16 cellular contexts compared by ENCODE assay signal in the genomic region with DNA sequence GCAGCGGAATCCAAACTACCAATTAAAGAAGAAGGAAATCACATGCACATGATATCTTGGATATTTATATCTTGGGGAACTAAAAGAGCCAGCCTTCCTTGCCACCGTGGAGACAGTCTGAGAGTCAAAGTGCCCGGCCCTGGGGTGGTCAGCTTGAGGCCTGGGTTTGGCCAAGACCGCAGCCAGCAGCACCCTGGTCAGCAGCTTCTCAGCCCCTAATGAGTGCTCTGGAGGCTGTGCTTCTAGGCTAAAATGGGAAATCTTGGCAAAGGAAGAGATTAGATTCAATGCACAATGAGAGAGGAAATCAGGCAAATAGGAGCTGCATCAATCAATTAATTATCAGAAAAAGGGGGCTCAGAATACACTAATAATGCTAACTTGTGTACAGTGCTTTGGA.
DNase-seq lines count a peak whose midpoint lies in the region; ATAC-seq and TF ChIP-seq lines count a peak whose summit lies in the region.
"Had no signal": no experiment of that assay in that cellular context is flagged by ENCODE, and none has a peak within 500 bp of the region (broad histone marks: within the 10 kb centered on the region; RNA-seq: fewer than 3 reads in every experiment).

No MANE protein-coding gene starts in this region.

- no peak for TF ChIP-seq RAD21 in SK-N-SH (IDR thresholded peaks at IDR 0.05; ENCODE audit: low read length)

- H3K4me2 ChIP-seq in SK-N-SH = no peak overlapping the region
- H3K4me2 ChIP-seq in osteoblast (ENCODE audit: insufficient read depth, low read length) = no peak overlapping the region

- H3K36me3 ChIP-seq in SK-N-SH (replicated peaks in 1 of 2; ENCODE audit: control insufficient read depth in 1 of 2, insufficient read depth in 2 of 2, low read length in 1 of 2) (no peaks in the 10 kb centered on the region), osteoblast (ENCODE audit: insufficient read depth, low read length) (no peaks in the 10 kb centered on the region)

- H3K9me3 ChIP-seq in SK-N-SH (no peaks in the 10 kb centered on the region), osteoblast (ENCODE audit: low read depth, low read length) (no peaks in the 10 kb centered on the region)

- H3K4me1 ChIP-seq in SK-N-SH (ENCODE audit: control insufficient read depth in 1 of 2, insufficient read depth in 2 of 2, low read depth in 1 of 2, low read length in 1 of 2) (peaks cover 0 to 5% of the 10 kb centered on the region in 2 experiments; a peak in 1 of 4 replicates), osteoblast (ENCODE audit: insufficient read depth, low read length) (no peaks in the 10 kb centered on the region)

- no peak for ATAC-seq in SK-N-SH treated with all-trans-retinoic acid at 6 μM for 48 hours
- ATAC-seq: HCT116 had no signal

- DNase-seq in SK-N-SH = no peak
- peak; percentile 1 for DNase-seq in astrocyte of the hippocampus (ENCODE audit: low read depth, low spot score)
- peak; percentile 18 for DNase-seq in osteoblast (ENCODE audit: insufficient read length, low spot score, missing footprints)
- no peak for DNase-seq in NCI-H2081 (lab: John Stamatoyannopoulos, UW)
- DNase-seq in NCI-H748 treated with DMSO at 0.1 percent for 48 hours (lab: John Stamatoyannopoulos, UW) = no peak
- DNase-seq in T-helper 2 cell = no peak
- DNase-seq: CD4-positive, alpha-beta T cell; DMS79 treated with DMSO at 0.1 percent for 48 hours; GF-D8; GOT3; H7; HFFc6 had no signal

- H3K27ac ChIP-seq in SK-N-SH (ENCODE audit: low read depth in 2 of 2, low read length in 1 of 2) = no peak overlapping the region
- no peak overlapping the region for H3K27ac ChIP-seq in osteoblast (ENCODE audit: low read depth, low read length)
- H3K27ac ChIP-seq: C4-2B, HL-60 had no signal

- no peak overlapping the region for H3K4me3 ChIP-seq in SK-N-SH (ENCODE audit: low read depth in 2 of 2, low read length in 1 of 2)
- H3K4me3 ChIP-seq in osteoblast (ENCODE audit: insufficient read depth, low read length) = no peak overlapping the region

- H3K9me2 ChIP-seq in SK-N-SH = no peaks in the 10 kb centered on the region

- H3K27me3 ChIP-seq in SK-N-SH (ENCODE audit: insufficient read depth) (no peaks in the 10 kb centered on the region), osteoblast (ENCODE audit: insufficient read depth, low read length) (no peaks in the 10 kb centered on the region)

- H4K20me1 ChIP-seq in SK-N-SH (ENCODE audit: insufficient read depth) (no peaks in the 10 kb centered on the region), osteoblast (ENCODE audit: insufficient read depth, low read length) (no peaks in the 10 kb centered on the region)

- POLR2A ChIA-PET in SK-N-SH (lab: Yijun Ruan, JAX) = no interaction called here

- no peak overlapping the region for H2AFZ ChIP-seq in SK-N-SH (ENCODE audit: low read depth)
- no peak overlapping the region for H2AFZ ChIP-seq in osteoblast (ENCODE audit: low read length)

- no peaks in the 10 kb centered on the region for H3F3A ChIP-seq in SK-N-SH (replicated peaks; ENCODE audit: insufficient read depth)

- no peak for TF ChIP-seq CTCF in SK-N-SH (IDR thresholded peaks at IDR 0.05)
- TF ChIP-seq CTCF in osteoblast (IDR thresholded peaks at IDR 0.05; ENCODE audit: extremely low read depth, low read depth, low read length) = no peak

- 56% methylated on average over 4 of the region's 4 CpGs for WGBS in SK-N-SH (ENCODE audit: low lambda C conversion rate)

- CTCF ChIA-PET in SK-N-SH (lab: Yijun Ruan, JAX) = interaction anchor here (1.0 kb wide), 1 partner anchor 13 kb away, joined by 3 read pairs; no protein-coding TSS in a partner anchor

- no peak for TF ChIP-seq EP300 in SK-N-SH (IDR thresholded peaks at IDR 0.05; ENCODE audit: borderline replicate concordance in 1 of 2, low read depth in 1 of 2, low read length in 1 of 2)

- H3K79me2 ChIP-seq in SK-N-SH (ENCODE audit: insufficient read depth) (no peaks in the 10 kb centered on the region), osteoblast (ENCODE audit: insufficient read depth, low read length) (no peaks in the 10 kb centered on the region)

- H3K9ac ChIP-seq in SK-N-SH = no peak overlapping the region

TF ChIP-seq in SK-N-SH, 30 proteins besides CTCF, POLR2A, EP300 and RAD21:
- TF ChIP-seq, protein P1, sequence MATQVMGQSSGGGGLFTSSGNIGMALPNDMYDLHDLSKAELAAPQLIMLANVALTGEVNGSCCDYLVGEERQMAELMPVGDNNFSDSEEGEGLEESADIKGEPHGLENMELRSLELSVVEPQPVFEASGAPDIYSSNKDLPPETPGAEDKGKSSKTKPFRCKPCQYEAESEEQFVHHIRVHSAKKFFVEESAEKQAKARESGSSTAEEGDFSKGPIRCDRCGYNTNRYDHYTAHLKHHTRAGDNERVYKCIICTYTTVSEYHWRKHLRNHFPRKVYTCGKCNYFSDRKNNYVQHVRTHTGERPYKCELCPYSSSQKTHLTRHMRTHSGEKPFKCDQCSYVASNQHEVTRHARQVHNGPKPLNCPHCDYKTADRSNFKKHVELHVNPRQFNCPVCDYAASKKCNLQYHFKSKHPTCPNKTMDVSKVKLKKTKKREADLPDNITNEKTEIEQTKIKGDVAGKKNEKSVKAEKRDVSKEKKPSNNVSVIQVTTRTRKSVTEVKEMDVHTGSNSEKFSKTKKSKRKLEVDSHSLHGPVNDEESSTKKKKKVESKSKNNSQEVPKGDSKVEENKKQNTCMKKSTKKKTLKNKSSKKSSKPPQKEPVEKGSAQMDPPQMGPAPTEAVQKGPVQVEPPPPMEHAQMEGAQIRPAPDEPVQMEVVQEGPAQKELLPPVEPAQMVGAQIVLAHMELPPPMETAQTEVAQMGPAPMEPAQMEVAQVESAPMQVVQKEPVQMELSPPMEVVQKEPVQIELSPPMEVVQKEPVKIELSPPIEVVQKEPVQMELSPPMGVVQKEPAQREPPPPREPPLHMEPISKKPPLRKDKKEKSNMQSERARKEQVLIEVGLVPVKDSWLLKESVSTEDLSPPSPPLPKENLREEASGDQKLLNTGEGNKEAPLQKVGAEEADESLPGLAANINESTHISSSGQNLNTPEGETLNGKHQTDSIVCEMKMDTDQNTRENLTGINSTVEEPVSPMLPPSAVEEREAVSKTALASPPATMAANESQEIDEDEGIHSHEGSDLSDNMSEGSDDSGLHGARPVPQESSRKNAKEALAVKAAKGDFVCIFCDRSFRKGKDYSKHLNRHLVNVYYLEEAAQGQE (IDR thresholded peaks at IDR 0.05; ENCODE audit: low read depth, low read length) = peak; percentile 50; the same call in 1 of the 2 replicates
- TF ChIP-seq TCF12 (IDR thresholded peaks at IDR 0.05) = no peak

TF ChIP-seq in SK-N-SH treated with all-trans-retinoic acid at 6 μM for 48 hours, 23 proteins besides CTCF, POLR2A, EP300 and RAD21 (continues in another document):
- TF ChIP-seq OSR1 (CRISPR knock-in tag; IDR thresholded peaks at IDR 0.05) (no peak), SNAI2 (CRISPR knock-in tag; IDR thresholded peaks at IDR 0.05) (no peak), ZNF70 (CRISPR knock-in tag; IDR thresholded peaks at IDR 0.05) (no peak), ZNF565 (CRISPR knock-in tag; conservative IDR thresholded peaks at IDR 0.05; ENCODE audit: low read depth) (no peak), ESRRG (CRISPR knock-in tag; IDR thresholded peaks at IDR 0.05) (no peak), ZC3H10 (CRISPR knock-in tag; IDR thresholded peaks at IDR 0.05) (no peak), ARNTL (CRISPR knock-in tag; IDR thresholded peaks at IDR 0.05; ENCODE audit: borderline replicate concordance, low read depth) (no peak), TOX (CRISPR knock-in tag; IDR thresholded peaks at IDR 0.05; ENCODE audit: borderline replicate concordance) (no peak)
- TF ChIP-seq, protein P2, sequence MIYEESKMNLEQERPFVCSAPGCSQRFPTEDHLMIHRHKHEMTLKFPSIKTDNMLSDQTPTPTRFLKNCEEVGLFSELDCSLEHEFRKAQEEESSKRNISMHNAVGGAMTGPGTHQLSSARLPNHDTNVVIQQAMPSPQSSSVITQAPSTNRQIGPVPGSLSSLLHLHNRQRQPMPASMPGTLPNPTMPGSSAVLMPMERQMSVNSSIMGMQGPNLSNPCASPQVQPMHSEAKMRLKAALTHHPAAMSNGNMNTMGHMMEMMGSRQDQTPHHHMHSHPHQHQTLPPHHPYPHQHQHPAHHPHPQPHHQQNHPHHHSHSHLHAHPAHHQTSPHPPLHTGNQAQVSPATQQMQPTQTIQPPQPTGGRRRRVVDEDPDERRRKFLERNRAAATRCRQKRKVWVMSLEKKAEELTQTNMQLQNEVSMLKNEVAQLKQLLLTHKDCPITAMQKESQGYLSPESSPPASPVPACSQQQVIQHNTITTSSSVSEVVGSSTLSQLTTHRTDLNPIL (CRISPR knock-in tag; IDR thresholded peaks at IDR 0.05; ENCODE audit: low read depth) = no peak
- TF ChIP-seq, protein P3, sequence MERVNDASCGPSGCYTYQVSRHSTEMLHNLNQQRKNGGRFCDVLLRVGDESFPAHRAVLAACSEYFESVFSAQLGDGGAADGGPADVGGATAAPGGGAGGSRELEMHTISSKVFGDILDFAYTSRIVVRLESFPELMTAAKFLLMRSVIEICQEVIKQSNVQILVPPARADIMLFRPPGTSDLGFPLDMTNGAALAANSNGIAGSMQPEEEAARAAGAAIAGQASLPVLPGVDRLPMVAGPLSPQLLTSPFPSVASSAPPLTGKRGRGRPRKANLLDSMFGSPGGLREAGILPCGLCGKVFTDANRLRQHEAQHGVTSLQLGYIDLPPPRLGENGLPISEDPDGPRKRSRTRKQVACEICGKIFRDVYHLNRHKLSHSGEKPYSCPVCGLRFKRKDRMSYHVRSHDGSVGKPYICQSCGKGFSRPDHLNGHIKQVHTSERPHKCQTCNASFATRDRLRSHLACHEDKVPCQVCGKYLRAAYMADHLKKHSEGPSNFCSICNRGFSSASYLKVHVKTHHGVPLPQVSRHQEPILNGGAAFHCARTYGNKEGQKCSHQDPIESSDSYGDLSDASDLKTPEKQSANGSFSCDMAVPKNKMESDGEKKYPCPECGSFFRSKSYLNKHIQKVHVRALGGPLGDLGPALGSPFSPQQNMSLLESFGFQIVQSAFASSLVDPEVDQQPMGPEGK (CRISPR knock-in tag; IDR thresholded peaks at IDR 0.05; ENCODE audit: borderline replicate concordance) = no peak
- TF ChIP-seq, protein P4, sequence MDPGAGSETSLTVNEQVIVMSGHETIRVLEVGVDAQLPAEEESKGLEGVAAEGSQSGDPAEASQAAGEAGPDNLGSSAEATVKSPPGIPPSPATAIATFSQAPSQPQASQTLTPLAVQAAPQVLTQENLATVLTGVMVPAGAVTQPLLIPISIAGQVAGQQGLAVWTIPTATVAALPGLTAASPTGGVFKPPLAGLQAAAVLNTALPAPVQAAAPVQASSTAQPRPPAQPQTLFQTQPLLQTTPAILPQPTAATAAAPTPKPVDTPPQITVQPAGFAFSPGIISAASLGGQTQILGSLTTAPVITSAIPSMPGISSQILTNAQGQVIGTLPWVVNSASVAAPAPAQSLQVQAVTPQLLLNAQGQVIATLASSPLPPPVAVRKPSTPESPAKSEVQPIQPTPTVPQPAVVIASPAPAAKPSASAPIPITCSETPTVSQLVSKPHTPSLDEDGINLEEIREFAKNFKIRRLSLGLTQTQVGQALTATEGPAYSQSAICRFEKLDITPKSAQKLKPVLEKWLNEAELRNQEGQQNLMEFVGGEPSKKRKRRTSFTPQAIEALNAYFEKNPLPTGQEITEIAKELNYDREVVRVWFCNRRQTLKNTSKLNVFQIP (CRISPR knock-in tag; IDR thresholded peaks at IDR 0.05; ENCODE audit: borderline replicate concordance, low read depth) = no peak

Comparison
In these comparisons a context has a peak if more than half of its experiments do, and no peak if none do; other contexts are left out.
1. DNase-seq: peak in astrocyte of the hippocampus (single experiment) and osteoblast (single experiment); none in SK-N-SH (single experiment), NCI-H2081 (0 of 2), NCI-H748 treated with DMSO at 0.1 percent for 48 hours (single experiment) and T-helper 2 cell (0 of 5).